In the genomic region with DNA sequence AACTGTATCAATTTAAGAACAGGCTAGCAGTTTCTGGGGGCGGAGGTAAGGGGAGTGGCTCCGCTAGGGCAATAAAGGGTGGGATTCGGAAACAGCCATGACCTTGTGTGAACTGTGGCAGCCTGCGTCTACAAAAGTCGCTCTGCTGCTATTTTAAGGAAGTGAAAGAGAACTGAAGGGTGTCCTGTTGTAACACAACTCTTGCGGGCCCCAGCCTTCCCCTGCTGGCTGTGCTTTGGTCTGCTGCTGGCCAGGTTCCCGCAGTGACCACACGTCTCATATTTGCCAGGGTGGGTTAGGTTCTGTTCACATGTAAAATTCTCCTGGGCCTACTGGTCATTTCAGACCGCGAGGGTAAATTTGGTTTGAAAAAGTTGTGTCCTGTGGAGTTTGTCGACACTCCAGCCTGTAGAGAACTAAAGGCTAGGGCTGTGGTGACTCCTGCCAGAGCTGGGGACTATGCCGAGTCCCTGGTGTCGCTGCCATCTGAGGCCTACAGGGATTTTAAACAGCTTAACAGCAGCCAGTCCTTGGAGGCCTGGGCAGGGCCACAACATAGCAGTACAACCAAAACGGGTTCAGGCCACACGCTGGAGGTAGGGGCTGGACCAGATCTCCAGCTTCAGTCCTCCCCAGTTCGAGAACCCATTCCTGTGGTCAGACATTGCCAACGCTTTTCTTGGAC, we compare ENCODE assay signal across 8 cellular contexts. TPM values are rescaled to one million over a fixed set of nuclear protein-coding genes. Genes with fewer than 3 reads are reported as not detected.
A peak's percentile ranks its signal among the peaks of the same experiment; 100 is the strongest.
DNase-seq lines count a peak whose midpoint lies in the region; ATAC-seq lines count a peak whose summit lies in the region.

No MANE protein-coding gene starts in this region.

- peak overlapping the region; percentile 92 for H3K27ac Mint-ChIP-seq in activated T-cell treated with anti-CD3 and anti-CD28 coated beads, Interleukin-2, amount 50 U/mL, for 24 hours

- peaks cover 22% of the 10 kb centered on the region for H3K27me3 ChIP-seq in NT2/D1 (ENCODE audit: insufficient read depth, insufficient read length)

- DNase-seq in activated T-cell treated with anti-CD3 and anti-CD28 coated beads, Interleukin-2, amount 50 U/mL, for 24 hours, result no peak
- no peak for DNase-seq in activated T-cell treated with anti-CD3 and anti-CD28 coated beads for 4 hours
- no peak for DNase-seq in NT2/D1 (ENCODE audit: low read depth, low spot score)
- DNase-seq in caudate nucleus (lab: John Stamatoyannopoulos, UW), result peak in 41 of 61 donors; percentile 2 to 78 (median 49)
- DNase-seq in left lobe of liver (ENCODE audit: low spot score), result peak; percentile 75
- peak; percentile 72 for DNase-seq in stromal cell of bone marrow (ENCODE audit: low read depth)
- DNase-seq in NCI-H774 (lab: John Stamatoyannopoulos, UW), result no peak

- peak overlapping the region; percentile 88 for H3K4me3 Mint-ChIP-seq in activated T-cell treated with anti-CD3 and anti-CD28 coated beads, Interleukin-2, amount 50 U/mL, for 24 hours

- peak overlapping the region; percentile 99 for H3K27ac ChIP-seq in caudate nucleus (ENCODE audit: low read depth, low read length)

- H3K4me3 ChIP-seq in NT2/D1 (ENCODE audit: insufficient read length, low read depth), result peak overlapping the region; percentile 78

- H3K4me1 Mint-ChIP-seq in activated T-cell treated with anti-CD3 and anti-CD28 coated beads, Interleukin-2, amount 50 U/mL, for 24 hours (ENCODE audit: low read depth), result peaks cover 42% of the 10 kb centered on the region

- ATAC-seq in HG02610 (IDR thresholded peaks at IDR 0.05; ENCODE audit: unreplicated experiment), result peak; percentile 64
- ATAC-seq in left lobe of liver, result peak; percentile 32

- H3K36me3 ChIP-seq in NT2/D1 (ENCODE audit: insufficient read depth, insufficient read length, low read length), result no peaks in the 10 kb centered on the region

- peak overlapping the region; percentile 76 for H3K9ac ChIP-seq in NT2/D1 (ENCODE audit: insufficient read length, low read depth)

- H3K9me3 Mint-ChIP-seq in activated T-cell treated with anti-CD3 and anti-CD28 coated beads, Interleukin-2, amount 50 U/mL, for 24 hours, result no peaks in the 10 kb centered on the region

- peaks cover 8% of the 10 kb centered on the region for H3K4me1 ChIP-seq in NT2/D1 (ENCODE audit: insufficient read depth, insufficient read length)

- H3K27me3 Mint-ChIP-seq in activated T-cell treated with anti-CD3 and anti-CD28 coated beads, Interleukin-2, amount 50 U/mL, for 24 hours, result peaks cover 4% of the 10 kb centered on the region

- peaks cover 3% of the 10 kb centered on the region for H3K36me3 Mint-ChIP-seq in activated T-cell treated with anti-CD3 and anti-CD28 coated beads, Interleukin-2, amount 50 U/mL, for 24 hours (ENCODE audit: low read depth)

- no peaks in the 10 kb centered on the region for H3K9me3 ChIP-seq in NT2/D1 (ENCODE audit: insufficient read depth, low read length)

RNA-seq across cellular contexts. Expression of a gene that starts 1.1 kb away (rescaled TPM):
- total RNA-seq in left lobe of liver, result 25.2 TPM

RNA-seq across cellular contexts. Expression of a gene that starts 27.4 kb away (rescaled TPM):
- total RNA-seq in left lobe of liver, result 2.2 TPM

Comparison
In these comparisons a context has a peak if more than half of its experiments do, and no peak if none do; other contexts are left out.
1. DNase-seq: peak in caudate nucleus (41 of 61), left lobe of liver (single experiment) and stromal cell of bone marrow (single experiment); none in activated T-cell treated with anti-CD3 and anti-CD28 coated beads, Interleukin-2, amount 50 U/mL, for 24 hours (single experiment), activated T-cell treated with anti-CD3 and anti-CD28 coated beads for 4 hours (single experiment), NT2/D1 (single experiment) and NCI-H774 (single experiment).